In genomic region chrX:139202742-139203410, GRCh38 we compare ENCODE assay signal across 1 cellular context.
TF ChIP-seq lines count a peak whose summit lies in the region.

No MANE protein-coding gene starts in this region.

TF ChIP-seq in H1, 55 proteins besides CTCF, POLR2A, EP300 and RAD21:
- no peak for TF ChIP-seq SIRT6 (IDR thresholded peaks at IDR 0.05; ENCODE audit: low read length)
- TF ChIP-seq, protein P1, sequence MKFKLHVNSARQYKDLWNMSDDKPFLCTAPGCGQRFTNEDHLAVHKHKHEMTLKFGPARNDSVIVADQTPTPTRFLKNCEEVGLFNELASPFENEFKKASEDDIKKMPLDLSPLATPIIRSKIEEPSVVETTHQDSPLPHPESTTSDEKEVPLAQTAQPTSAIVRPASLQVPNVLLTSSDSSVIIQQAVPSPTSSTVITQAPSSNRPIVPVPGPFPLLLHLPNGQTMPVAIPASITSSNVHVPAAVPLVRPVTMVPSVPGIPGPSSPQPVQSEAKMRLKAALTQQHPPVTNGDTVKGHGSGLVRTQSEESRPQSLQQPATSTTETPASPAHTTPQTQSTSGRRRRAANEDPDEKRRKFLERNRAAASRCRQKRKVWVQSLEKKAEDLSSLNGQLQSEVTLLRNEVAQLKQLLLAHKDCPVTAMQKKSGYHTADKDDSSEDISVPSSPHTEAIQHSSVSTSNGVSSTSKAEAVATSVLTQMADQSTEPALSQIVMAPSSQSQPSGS (IDR thresholded peaks at IDR 0.05; ENCODE audit: low read length), result no peak
